In the genomic region with DNA sequence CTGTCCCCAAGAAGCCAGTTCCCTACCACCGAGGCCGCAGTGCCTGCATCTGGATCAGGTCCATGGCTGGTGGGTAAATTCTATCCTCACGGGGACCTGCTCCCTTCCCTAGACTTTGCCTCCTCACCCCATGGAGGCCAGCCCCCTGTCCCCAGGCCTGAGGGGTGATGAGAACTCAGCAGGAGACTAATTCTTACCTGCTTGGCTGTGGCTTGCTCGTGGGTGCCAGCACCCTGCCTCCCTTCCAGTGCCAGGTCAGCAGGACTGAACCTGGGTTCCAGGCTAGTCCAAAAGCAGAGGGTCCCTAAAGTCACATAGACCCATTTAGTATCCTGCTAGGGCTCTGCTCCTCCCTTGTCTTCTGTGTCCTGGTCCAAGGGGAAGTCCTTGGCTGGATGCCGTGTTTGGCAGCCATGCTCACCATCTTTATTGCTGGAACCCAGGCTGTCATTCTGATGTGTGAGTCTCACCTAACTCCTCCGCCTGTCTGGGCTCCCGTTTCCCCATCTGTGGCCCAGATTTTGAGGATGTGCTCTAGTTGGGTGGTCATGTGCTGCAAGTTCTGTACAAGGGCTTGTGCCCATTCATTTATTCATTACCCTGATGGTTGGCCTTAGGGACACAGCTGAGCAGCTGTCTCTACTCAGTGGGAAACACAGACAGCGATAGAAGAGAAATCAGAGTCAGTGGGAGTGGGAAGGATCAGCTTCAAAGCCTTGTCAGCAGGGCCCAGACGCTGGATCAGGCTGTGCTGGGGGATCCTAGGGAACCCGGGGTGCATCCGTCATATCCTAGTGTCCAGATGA, we compare ENCODE assay signal across 9 cellular contexts. TPM values are rescaled to one million over a fixed set of nuclear protein-coding genes. Genes with fewer than 3 reads are reported as not detected.
A peak's percentile ranks its signal among the peaks of the same experiment; 100 is the strongest.
DNase-seq lines count a peak whose midpoint lies in the region; ATAC-seq and TF ChIP-seq lines count a peak whose summit lies in the region.
"Had no signal": no experiment of that assay in that cellular context is flagged by ENCODE, and none has a peak within 500 bp of the region (broad histone marks: within the 10 kb centered on the region; RNA-seq: fewer than 3 reads in every experiment).

No MANE protein-coding gene starts in this region.

- intact Hi-C loops in lower leg skin (cut with DNase I; ENCODE audit: low total_unique reads): no loop called here

- TF ChIP-seq POLR2A in NB4 (IDR thresholded peaks at IDR 0.05; ENCODE audit: extremely low read depth, insufficient read length) (no peak), lower leg skin (IDR thresholded peaks at IDR 0.05) (no peak)

- TF ChIP-seq CTCF in GM12865 (IDR thresholded peaks at IDR 0.05; ENCODE audit: insufficient read depth, low read depth, low read length, missing control alignments) (no peak), NB4 (IDR thresholded peaks at IDR 0.05; ENCODE audit: low read depth, low read length) (no peak), lower leg skin (IDR thresholded peaks at IDR 0.05) (no peak)

- peak overlapping the region; percentile 87 for H3K27ac ChIP-seq in substantia nigra (ENCODE audit: low read depth, low read length, poor library complexity, severe bottlenecking)

- peak overlapping the region; percentile 82 for H3K27ac Mint-ChIP-seq in central memory CD8-positive, alpha-beta T cell (ENCODE audit: low read depth)

- 30 to 34% methylated on average over 11 of the region's 11 CpGs for WGBS in lower leg skin, 2 donors

- ATAC-seq in central memory CD8-positive, alpha-beta T cell (replicated peaks; ENCODE audit: extremely low read depth, poor library complexity, severe bottlenecking): no peak

- H3K9me3 Mint-ChIP-seq in central memory CD8-positive, alpha-beta T cell: no peaks in the 10 kb centered on the region

- peak overlapping the region; percentile 90 for H3K4me3 Mint-ChIP-seq in central memory CD8-positive, alpha-beta T cell

- no peaks in the 10 kb centered on the region for H3K27me3 Mint-ChIP-seq in central memory CD8-positive, alpha-beta T cell

- DNase-seq in GM12865 (ENCODE audit: low read depth) (no peak), NB4 (ENCODE audit: low read depth) (peak; percentile 27), lower leg skin (ENCODE audit: low spot score in 2 of 2) (peak; percentile 30 to 87), substantia nigra (lab: John Stamatoyannopoulos, UW) (peak in 44 of 49 donors; percentile 9 to 74 (median 50)), GDM1 (lab: John Stamatoyannopoulos, UW) (no peak), T1000 (lab: John Stamatoyannopoulos, UW) (no peak)
- no peak for DNase-seq in central memory CD8-positive, alpha-beta T cell (ENCODE audit: low spot score in 2 of 2)
- no peak for DNase-seq in stimulated activated CD4-positive, alpha-beta T cell treated with anti-CD3 and anti-CD28 coated beads, Interleukin-15, amount 100 ng/mL, for 24 hours

- H3K36me3 Mint-ChIP-seq in central memory CD8-positive, alpha-beta T cell (ENCODE audit: insufficient read depth): peaks cover 6% of the 10 kb centered on the region

- peaks cover 14% of the 10 kb centered on the region for H3K4me1 Mint-ChIP-seq in central memory CD8-positive, alpha-beta T cell

- H3K4me3 ChIP-seq in GM12865 (ENCODE audit: low read depth, low read length) (peak overlapping the region; percentile 90), NB4 (ENCODE audit: low read depth, low read length) (peak overlapping the region; percentile 66), lower leg skin (ENCODE audit: low read depth, poor library complexity, severe bottlenecking) (peak overlapping the region; percentile 63)

RNA-seq across cellular contexts. Expression of a gene that starts 0.9 kb away (rescaled TPM):
- total RNA-seq in lower leg skin: 10 to 100 TPM; 18.9 to 41.2 (median 31.3) TPM

RNA-seq across cellular contexts. Expression of a gene that starts 24.4 kb away (rescaled TPM):
- total RNA-seq in lower leg skin: 10 to 100 TPM; 31.8 to 63.4 (median 38.8) TPM

RNA-seq across cellular contexts. Expression of a gene that starts 44.4 kb away (rescaled TPM):
- under 1 TPM in 1 of 4 donors, not detected in 3; 0.63 TPM for total RNA-seq in lower leg skin
- total RNA-seq: activated CD8-positive, alpha-beta memory T cell treated with anti-CD3 and anti-CD28 coated beads for 36 hours had no signal

Comparison
In these comparisons a context has a peak if more than half of its experiments do, and no peak if none do; other contexts are left out.
1. DNase-seq: peak in NB4 (single experiment), lower leg skin (2 of 2) and substantia nigra (44 of 49); none in GM12865 (single experiment), central memory CD8-positive, alpha-beta T cell (0 of 2), GDM1 (single experiment), T1000 (single experiment) and stimulated activated CD4-positive, alpha-beta T cell treated with anti-CD3 and anti-CD28 coated beads, Interleukin-15, amount 100 ng/mL, for 24 hours (single experiment).
2. Peak in every context shown above with its lines, with median percentiles within 50 percentile points of each other: H3K4me3 ChIP-seq.